Comparison of ENCODE assay signal across 26 cellular contexts in the genomic region with DNA sequence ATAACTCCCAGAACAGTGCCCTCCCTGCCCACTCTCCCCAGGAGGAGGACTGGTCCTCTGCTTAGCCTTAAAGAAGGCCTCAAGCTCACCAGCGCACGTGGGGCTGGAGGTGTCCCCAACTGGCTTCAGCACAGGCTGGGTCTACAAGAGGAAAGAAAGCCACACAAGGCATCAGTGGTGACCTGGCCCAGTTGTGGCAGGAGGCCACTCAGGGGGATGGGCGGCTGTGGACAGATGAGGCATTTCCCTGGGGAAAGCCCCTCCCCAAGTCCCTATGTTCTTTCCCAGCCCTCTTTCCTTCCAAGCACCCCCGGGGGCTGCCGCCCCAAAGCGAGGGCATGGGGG.
"Had no signal": no experiment of that assay in that cellular context is flagged by ENCODE, and none has a peak within 500 bp of the region (broad histone marks: within the 10 kb centered on the region; RNA-seq: fewer than 3 reads in every experiment).

No MANE protein-coding gene starts in this region.

- ATAC-seq: gastroesophageal sphincter; left colon; lower lobe of right lung; naive thymus-derived CD8-positive, alpha-beta T cell; right lobe of liver; stimulated activated effector memory CD8-positive, alpha-beta T cell treated with anti-CD3 and anti-CD28 coated beads, Interleukin-12 subunit alpha, Interleukin-12 subunit beta, amount 100 ng/mL, for 72 hours had no signal

- H3K36me3 Mint-ChIP-seq: immature natural killer cell; naive thymus-derived CD8-positive, alpha-beta T cell; stimulated activated effector memory CD8-positive, alpha-beta T cell treated with anti-CD3 and anti-CD28 coated beads, Interleukin-12 subunit alpha, Interleukin-12 subunit beta, amount 100 ng/mL, for 72 hours had no signal

- H3K27ac ChIP-seq: coronary artery, esophagus muscularis mucosa, foreskin keratinocyte, gastroesophageal sphincter, left ventricle myocardium inferior, lower lobe of right lung, ovary, right lobe of liver, thyroid gland, vagina had no signal

- H3K9me3 Mint-ChIP-seq: central memory CD8-positive, alpha-beta T cell; naive thymus-derived CD8-positive, alpha-beta T cell; neural crest cell; stimulated activated effector memory CD8-positive, alpha-beta T cell treated with anti-CD3 and anti-CD28 coated beads, Interleukin-12 subunit alpha, Interleukin-12 subunit beta, amount 100 ng/mL, for 72 hours; stimulated activated naive CD8-positive, alpha-beta T cell treated with anti-CD3 and anti-CD28 coated beads, Interleukin-15, Interleukin-2, amounts not matched to agents 100 ng/mL and 50 ng/mL, for 24 hours had no signal

- H3K27me3 Mint-ChIP-seq: central memory CD8-positive, alpha-beta T cell; naive thymus-derived CD8-positive, alpha-beta T cell had no signal

- H3K27me3 ChIP-seq: esophagus muscularis mucosa, gastroesophageal sphincter, ovary, right lobe of liver, thyroid gland, vagina had no signal

- H3K36me3 ChIP-seq: esophagus muscularis mucosa, gastroesophageal sphincter, left ventricle myocardium inferior, lower lobe of right lung, ovary, right lobe of liver, thyroid gland, vagina had no signal

- H3K4me3 Mint-ChIP-seq: central memory CD8-positive, alpha-beta T cell; immature natural killer cell; naive thymus-derived CD8-positive, alpha-beta T cell; neural crest cell; stimulated activated effector memory CD8-positive, alpha-beta T cell treated with anti-CD3 and anti-CD28 coated beads, Interleukin-12 subunit alpha, Interleukin-12 subunit beta, amount 100 ng/mL, for 72 hours; stimulated activated naive CD8-positive, alpha-beta T cell treated with anti-CD3 and anti-CD28 coated beads, Interleukin-15, Interleukin-2, amounts not matched to agents 100 ng/mL and 50 ng/mL, for 24 hours had no signal

- H3K4me1 ChIP-seq: foreskin keratinocyte, gastroesophageal sphincter, left ventricle myocardium inferior, right lobe of liver, vagina had no signal

- H3K9me3 ChIP-seq: esophagus muscularis mucosa, gastroesophageal sphincter, left ventricle myocardium inferior, lower lobe of right lung, ovary, right lobe of liver, thyroid gland, vagina had no signal

- H3K4me2 ChIP-seq: smooth muscle cell had no signal

- DNase-seq: dermis blood vessel endothelial cell; effector memory CD4-positive, alpha-beta T cell; immature natural killer cell; islet precursor cell; kidney glomerular epithelial cell; left ventricle myocardium inferior; lower lobe of right lung; naive thymus-derived CD8-positive, alpha-beta T cell; nucleus accumbens; right lobe of liver; stimulated activated CD4-positive, alpha-beta T cell treated with anti-CD3 and anti-CD28 coated beads, Interleukin-2, amount 100 ng/mL, for 24 hours; stimulated activated CD4-positive, alpha-beta T cell treated with anti-CD3 and anti-CD28 coated beads, Interleukin-4, amount 100 ng/mL, for 24 hours; thyroid gland; trophoblast cell had no signal

- H3K4me3 ChIP-seq: coronary artery, esophagus muscularis mucosa, gastroesophageal sphincter, left ventricle myocardium inferior, lower lobe of right lung, ovary, right lobe of liver, smooth muscle cell, thyroid gland, vagina had no signal

- H3K27ac Mint-ChIP-seq: immature natural killer cell; stimulated activated effector memory CD8-positive, alpha-beta T cell treated with anti-CD3 and anti-CD28 coated beads, Interleukin-12 subunit alpha, Interleukin-12 subunit beta, amount 100 ng/mL, for 72 hours; stimulated activated naive CD8-positive, alpha-beta T cell treated with anti-CD3 and anti-CD28 coated beads, Interleukin-15, Interleukin-2, amounts not matched to agents 100 ng/mL and 50 ng/mL, for 24 hours had no signal
